ENCODE assay signal across 8 cellular contexts in genomic region chr19:13986348-13986904, GRCh38. TPM values are rescaled to one million over a fixed set of nuclear protein-coding genes. Genes with fewer than 3 reads are reported as not detected.
A peak's percentile ranks its signal among the peaks of the same experiment; 100 is the strongest.
DNase-seq lines count a peak whose midpoint lies in the region; ATAC-seq and TF ChIP-seq lines count a peak whose summit lies in the region.

No MANE protein-coding gene starts in this region.

- H3K27ac ChIP-seq in OCI-LY1 (ENCODE audit: low read depth, low read length, poor library complexity, severe bottlenecking) (peak overlapping the region; percentile 86), stomach smooth muscle (ENCODE audit: low read length) (peak overlapping the region; percentile 24)

- H2AFZ ChIP-seq in OCI-LY1 (ENCODE audit: low read length) = no peak overlapping the region

- H3K4me1 ChIP-seq in OCI-LY1 (ENCODE audit: insufficient read depth, low read length, severe bottlenecking) (peaks cover 39% of the 10 kb centered on the region), stomach smooth muscle (ENCODE audit: control insufficient read depth, insufficient read depth, low read length) (peaks cover 22% of the 10 kb centered on the region)

- H3K79me2 ChIP-seq in OCI-LY1 (ENCODE audit: insufficient read depth, low read length) = no peaks in the 10 kb centered on the region

- H3K27ac Mint-ChIP-seq in activated T-cell treated with anti-CD3 and anti-CD28 coated beads, Interleukin-2, amount 50 U/mL, for 24 hours = peak overlapping the region; percentile 97
- H3K27ac Mint-ChIP-seq in neural crest cell (ENCODE audit: unreplicated experiment) = no peak overlapping the region

- H4K20me1 ChIP-seq in OCI-LY1 (ENCODE audit: insufficient read depth, low read length) = no peaks in the 10 kb centered on the region

- no peaks in the 10 kb centered on the region for H3K9me3 Mint-ChIP-seq in activated T-cell treated with anti-CD3 and anti-CD28 coated beads, Interleukin-2, amount 50 U/mL, for 24 hours
- no peaks in the 10 kb centered on the region for H3K9me3 Mint-ChIP-seq in neural crest cell

- H3K4me3 Mint-ChIP-seq in activated T-cell treated with anti-CD3 and anti-CD28 coated beads, Interleukin-2, amount 50 U/mL, for 24 hours = peak overlapping the region; percentile 67
- H3K4me3 Mint-ChIP-seq in neural crest cell = no peak overlapping the region

- no peaks in the 10 kb centered on the region; the same call in 1 of the 2 replicates for H3F3A ChIP-seq in OCI-LY1 (ENCODE audit: insufficient read depth, low read length)

- H3K27me3 ChIP-seq in OCI-LY1 (ENCODE audit: insufficient read depth, low read length) (no peaks in the 10 kb centered on the region; the same call in 1 of the 2 replicates), stomach smooth muscle (ENCODE audit: control insufficient read depth in 1 of 2, insufficient read depth in 2 of 2, low read length in 2 of 2) (no peaks in the 10 kb centered on the region)

- TF ChIP-seq CTCF in OCI-LY1 (IDR thresholded peaks at IDR 0.05; ENCODE audit: low read length) (no peak), neural crest cell (conservative IDR thresholded peaks at IDR 0.05) (no peak)

- H3K4me3 ChIP-seq in OCI-LY1 (ENCODE audit: low read depth, low read length, poor library complexity, severe bottlenecking) (peak overlapping the region; percentile 44), stomach smooth muscle (ENCODE audit: low read length in 2 of 2) (peak overlapping the region in 1 of 2 donors; percentile 61)

- peaks cover 80% of the 10 kb centered on the region for H3K4me1 Mint-ChIP-seq in activated T-cell treated with anti-CD3 and anti-CD28 coated beads, Interleukin-2, amount 50 U/mL, for 24 hours (ENCODE audit: low read depth)
- no peaks in the 10 kb centered on the region for H3K4me1 Mint-ChIP-seq in neural crest cell

- H3K27me3 Mint-ChIP-seq in activated T-cell treated with anti-CD3 and anti-CD28 coated beads, Interleukin-2, amount 50 U/mL, for 24 hours = no peaks in the 10 kb centered on the region
- H3K27me3 Mint-ChIP-seq in neural crest cell (ENCODE audit: low read depth) = no peaks in the 10 kb centered on the region

- peak overlapping the region; percentile 65 for H3K9ac ChIP-seq in OCI-LY1 (ENCODE audit: low read length)
- H3K9ac ChIP-seq in stomach smooth muscle (ENCODE audit: low read length in 2 of 2) = peak overlapping the region; percentile 37 to 47

- ATAC-seq in GM19043 (IDR thresholded peaks at IDR 0.05; ENCODE audit: low read depth, unreplicated experiment) = peak; percentile 75
- peak; percentile 76 for ATAC-seq in HG03280 (IDR thresholded peaks at IDR 0.05; ENCODE audit: unreplicated experiment)

- H3K36me3 Mint-ChIP-seq in activated T-cell treated with anti-CD3 and anti-CD28 coated beads, Interleukin-2, amount 50 U/mL, for 24 hours (ENCODE audit: low read depth) = peaks cover 41% of the 10 kb centered on the region
- peaks cover 7% of the 10 kb centered on the region for H3K36me3 Mint-ChIP-seq in neural crest cell (ENCODE audit: low read depth)

- H3K9me2 ChIP-seq in OCI-LY1 (ENCODE audit: low read depth, low read length) = no peaks in the 10 kb centered on the region

- DNase-seq in AG08396 (ENCODE audit: low spot score) (peak; percentile 96), fibroblast of the conjunctiva (ENCODE audit: low read depth) (peak; percentile 28), neural crest cell (ENCODE audit: low read depth, low spot score) (peak; percentile 49)
- DNase-seq in activated T-cell treated with anti-CD3 and anti-CD28 coated beads, Interleukin-2, amount 50 U/mL, for 24 hours = peak; percentile 97

- H3K9me3 ChIP-seq in OCI-LY1 (ENCODE audit: low read length) (no peaks in the 10 kb centered on the region), stomach smooth muscle (ENCODE audit: control insufficient read depth in 2 of 2, low read length in 2 of 2) (no peaks in the 10 kb centered on the region)

- H3K4me2 ChIP-seq in OCI-LY1 (ENCODE audit: low read length) = peak overlapping the region; percentile 69

- H3K36me3 ChIP-seq in OCI-LY1 (ENCODE audit: insufficient read depth, low read length) (peaks cover 3% of the 10 kb centered on the region; the same call in 1 of the 2 replicates), stomach smooth muscle (ENCODE audit: control insufficient read depth in 2 of 2, insufficient read depth in 2 of 2, low read length in 2 of 2) (peaks cover 0 to 2% of the 10 kb centered on the region in 2 donors)

RNA-seq across cellular contexts. Expression of gene RFX1, which starts 19.7 kb away (rescaled TPM):
- total RNA-seq in neural crest cell = 17.6 and 19.9 TPM in 2 replicates

RNA-seq across cellular contexts. Expression of gene DCAF15, which starts 34.1 kb away (rescaled TPM):
- 83.5 and 85.6 TPM in 2 replicates for total RNA-seq in neural crest cell

RNA-seq across cellular contexts. Expression of gene RLN3, which starts 41.5 kb away (rescaled TPM):
- not detected in 2 replicates for total RNA-seq in neural crest cell

RNA-seq across cellular contexts. Expression of gene IL27RA, which starts 45.1 kb away (rescaled TPM):
- total RNA-seq in neural crest cell = 4.8 and 5.0 TPM in 2 replicates

RNA-seq across cellular contexts. Expression of gene PODNL1, which starts 48.2 kb away (rescaled TPM):
- 0.14 and 0.42 TPM in 2 replicates for total RNA-seq in neural crest cell

Comparison
In these comparisons a context has a peak if more than half of its experiments do, and no peak if none do; other contexts are left out.
1. DNase-seq: peak in every context shown above with its lines; median percentile 97 in activated T-cell treated with anti-CD3 and anti-CD28 coated beads, Interleukin-2, amount 50 U/mL, for 24 hours; 96 in AG08396; 49 in neural crest cell; 28 in fibroblast of the conjunctiva.